Comparison of ENCODE assay signal across 1 cellular context in genomic region chr2:101103846-101104245, GRCh38.
TF ChIP-seq lines count a peak whose summit lies in the region.

No MANE protein-coding gene starts in this region.

TF ChIP-seq in HepG2, 621 proteins besides CTCF, POLR2A, EP300 and RAD21 (continued from another document):
- TF ChIP-seq ZFP37 (CRISPR knock-in tag; IDR thresholded peaks at IDR 0.05; ENCODE audit: borderline replicate concordance) (no peak), ZNF431 (CRISPR knock-in tag; IDR thresholded peaks at IDR 0.05; ENCODE audit: borderline replicate concordance, low read depth) (no peak), TEAD3 (CRISPR knock-in tag; optimal IDR thresholded peaks at IDR 0.05; ENCODE audit: borderline replicate concordance) (peak; percentile 9)
